Comparison of ENCODE assay signal across 15 cellular contexts in the genomic region with DNA sequence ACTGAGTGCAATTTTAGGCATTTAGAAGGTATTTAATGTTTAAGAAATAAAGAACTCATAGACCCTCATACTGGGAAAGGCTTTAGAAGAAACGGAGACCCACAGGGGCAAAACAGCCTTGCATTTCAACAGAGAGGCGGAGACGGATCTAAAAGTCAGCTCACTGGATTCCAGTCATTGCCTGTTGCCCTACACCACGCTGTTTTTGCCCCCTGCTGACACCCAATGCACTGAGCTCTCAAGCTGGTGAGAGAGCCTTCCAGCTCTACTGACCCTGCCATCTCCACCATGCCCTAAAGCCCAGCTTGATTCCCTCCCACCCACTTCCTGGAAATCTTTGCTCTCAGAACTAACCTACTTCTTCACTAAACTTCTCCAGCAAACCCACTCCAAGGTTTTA. TPM values are rescaled to one million over a fixed set of nuclear protein-coding genes. Genes with fewer than 3 reads are reported as not detected.
DNase-seq lines count a peak whose midpoint lies in the region; TF ChIP-seq lines count a peak whose summit lies in the region.
"Had no signal": no experiment of that assay in that cellular context is flagged by ENCODE, and none has a peak within 500 bp of the region (broad histone marks: within the 10 kb centered on the region; RNA-seq: fewer than 3 reads in every experiment).

No MANE protein-coding gene starts in this region.

- no peak overlapping the region for H2AFZ ChIP-seq in OCI-LY3 (ENCODE audit: low read depth, low read length)
- H2AFZ ChIP-seq: GM23248 had no signal

- DNase-seq in activated naive CD4-positive, alpha-beta T cell treated with anti-CD3 and anti-CD28 coated beads for 36 hours = no peak
- DNase-seq in activated naive CD4-positive, alpha-beta T cell (lab: John Stamatoyannopoulos, UW) = no peak
- DNase-seq in brain microvascular endothelial cell = no peak
- no peak for DNase-seq in substantia nigra (lab: John Stamatoyannopoulos, UW)
- DNase-seq in SW 1271 (lab: John Stamatoyannopoulos, UW) = no peak
- no peak for DNase-seq in GM20000 (ENCODE audit: low spot score)
- no peak for DNase-seq in COLO829 (ENCODE audit: low spot score)
- DNase-seq: activated gamma-delta T cell, GM23248, Karpas-422, SHP77 treated with DMSO at 0.1 percent for 48 hours had no signal

- no peaks in the 10 kb centered on the region for H3K9me3 Mint-ChIP-seq in activated naive CD4-positive, alpha-beta T cell treated with anti-CD3 and anti-CD28 coated beads for 36 hours

- CTCF ChIA-PET in activated naive CD4-positive, alpha-beta T cell treated with anti-CD3 and anti-CD28 coated beads for 36 hours (lab: Charles Lee) = interaction anchor here (0.6 to 8.7 kb wide), 50 partner anchors 9 to 182 kb away, joined by 3 to 77 read pairs (median 5); a partner anchor contains a TSS

- no peak overlapping the region for H3K4me3 Mint-ChIP-seq in activated naive CD4-positive, alpha-beta T cell treated with anti-CD3 and anti-CD28 coated beads for 36 hours

- H3K36me3 ChIP-seq in OCI-LY3 (replicated peaks; ENCODE audit: low read depth, low read length) (no peaks in the 10 kb centered on the region), brain microvascular endothelial cell (replicated peaks) (no peaks in the 10 kb centered on the region)
- H3K36me3 ChIP-seq: cardiac muscle cell had no signal

- peaks cover 69% of the 10 kb centered on the region for H3K4me1 Mint-ChIP-seq in activated naive CD4-positive, alpha-beta T cell treated with anti-CD3 and anti-CD28 coated beads for 36 hours (ENCODE audit: low read depth)

- no peak overlapping the region for H3K9ac ChIP-seq in OCI-LY3 (ENCODE audit: low read length)
- H3K9ac ChIP-seq: GM23248 had no signal

- peaks cover 61% of the 10 kb centered on the region for H3K4me1 ChIP-seq in OCI-LY3 (ENCODE audit: low read length)

- no peaks in the 10 kb centered on the region for H3K9me3 ChIP-seq in OCI-LY3 (ENCODE audit: insufficient read depth, low read length)

- no peaks in the 10 kb centered on the region for H3K36me3 Mint-ChIP-seq in activated naive CD4-positive, alpha-beta T cell treated with anti-CD3 and anti-CD28 coated beads for 36 hours (ENCODE audit: low read depth)

- no peak for TF ChIP-seq CTCF in OCI-LY3 (IDR thresholded peaks at IDR 0.05; ENCODE audit: low read depth, low read length)
- peak; percentile 3 for TF ChIP-seq CTCF in brain microvascular endothelial cell (IDR thresholded peaks at IDR 0.05; ENCODE audit: low read depth, low read length, missing control alignments)
- no peak for TF ChIP-seq CTCF in GM20000 (IDR thresholded peaks at IDR 0.05; ENCODE audit: extremely low read depth, missing control alignments)

- peak overlapping the region; percentile 87 for H3K4me2 ChIP-seq in OCI-LY3 (ENCODE audit: low read length)

- in situ Hi-C loops in brain microvascular endothelial cell (cut with HindIII; ENCODE audit: low pct_ligation_motif_present, low sequenced_read_pairs) = no loop called here

- no peak overlapping the region for H3K27ac ChIP-seq in OCI-LY3 (ENCODE audit: low read length)
- no peak overlapping the region for H3K27ac ChIP-seq in brain microvascular endothelial cell
- peak overlapping the region; percentile 90 for H3K27ac ChIP-seq in substantia nigra (ENCODE audit: low read depth, low read length, poor library complexity, severe bottlenecking)
- H3K27ac ChIP-seq: cardiac muscle cell, GM23248 had no signal

- H3K79me2 ChIP-seq in OCI-LY3 (ENCODE audit: low read length) = no peaks in the 10 kb centered on the region

- intact Hi-C loops in activated naive CD4-positive, alpha-beta T cell treated with anti-CD3 and anti-CD28 coated beads for 36 hours (cut with micrococcal nuclease) = no loop called here

- peak overlapping the region; percentile 91 for H3K27ac Mint-ChIP-seq in activated naive CD4-positive, alpha-beta T cell treated with anti-CD3 and anti-CD28 coated beads for 36 hours

- H3K27me3 ChIP-seq in OCI-LY3 (ENCODE audit: low read depth, low read length) (peaks cover 8% of the 10 kb centered on the region), brain microvascular endothelial cell (replicated peaks) (no peaks in the 10 kb centered on the region)
- H3K27me3 ChIP-seq: cardiac muscle cell had no signal

- no peak overlapping the region for H3K4me3 ChIP-seq in OCI-LY3 (ENCODE audit: low read length)
- H3K4me3 ChIP-seq in brain microvascular endothelial cell (ENCODE audit: low read depth, low read length) = no peak overlapping the region
- H3K4me3 ChIP-seq: cardiac muscle cell, GM23248 had no signal

- no peaks in the 10 kb centered on the region for H4K20me1 ChIP-seq in OCI-LY3 (ENCODE audit: insufficient read depth, low read length)

- H3K27me3 Mint-ChIP-seq in activated naive CD4-positive, alpha-beta T cell treated with anti-CD3 and anti-CD28 coated beads for 36 hours (ENCODE audit: low read depth) = no peaks in the 10 kb centered on the region

RNA-seq across cellular contexts. Expression of a gene that starts 7.2 kb away (rescaled TPM):
- total RNA-seq in activated naive CD4-positive, alpha-beta T cell treated with anti-CD3 and anti-CD28 coated beads for 36 hours = 100 to 1,000 TPM; 107 to 113 TPM
- total RNA-seq: GM23248, pulmonary artery endothelial cell had no signal

RNA-seq across cellular contexts. Expression of a gene that starts 35.7 kb away (rescaled TPM):
- 1 to 10 TPM; 3.5 to 4.6 TPM for total RNA-seq in activated naive CD4-positive, alpha-beta T cell treated with anti-CD3 and anti-CD28 coated beads for 36 hours

RNA-seq across cellular contexts. Expression of a gene that starts 44.0 kb away (rescaled TPM):
- total RNA-seq in activated naive CD4-positive, alpha-beta T cell treated with anti-CD3 and anti-CD28 coated beads for 36 hours = 1 to 10 TPM; 6.7 to 8.0 TPM
- total RNA-seq: cardiac muscle cell, frontal cortex had no signal

RNA-seq across cellular contexts. Expression of a gene that starts 57.3 kb away (rescaled TPM):
- under 1 TPM; 0.48 to 0.64 TPM for total RNA-seq in activated naive CD4-positive, alpha-beta T cell treated with anti-CD3 and anti-CD28 coated beads for 36 hours
